Comparison of ENCODE assay signal across 23 cellular contexts in genomic region chr2:227877359-227878309, GRCh38. TPM values are rescaled to one million over a fixed set of nuclear protein-coding genes. Genes with fewer than 3 reads are reported as not detected.
A peak's percentile ranks its signal among the peaks of the same experiment; 100 is the strongest.
DNase-seq lines count a peak whose midpoint lies in the region; ATAC-seq and TF ChIP-seq lines count a peak whose summit lies in the region.
"Had no signal": no experiment of that assay in that cellular context is flagged by ENCODE, and none has a peak within 500 bp of the region (broad histone marks: within the 10 kb centered on the region; RNA-seq: fewer than 3 reads in every experiment).

No MANE protein-coding gene starts in this region.

- peak; percentile 29 for ATAC-seq in omental fat pad (ENCODE audit: low FRiP score)
- ATAC-seq in HG02884 (IDR thresholded peaks at IDR 0.05; ENCODE audit: unreplicated experiment) = no peak
- ATAC-seq in upper lobe of right lung = no peak
- ATAC-seq in GM21528 (IDR thresholded peaks at IDR 0.05; ENCODE audit: low FRiP score, unreplicated experiment) = no peak
- ATAC-seq: CD8-positive, alpha-beta T cell; naive thymus-derived CD4-positive, alpha-beta T cell; stimulated activated effector memory CD8-positive, alpha-beta T cell treated with anti-CD3 and anti-CD28 coated beads, Interleukin-12 subunit alpha, Interleukin-12 subunit beta, amount 100 ng/mL, for 72 hours had no signal

- POLR2A ChIA-PET in SK-N-SH (lab: Yijun Ruan, JAX) = no interaction called here

- H3K4me3 ChIP-seq in ACC112 (ENCODE audit: low read depth, low read length) = peak overlapping the region; percentile 58
- H3K4me3 ChIP-seq in SK-N-SH (ENCODE audit: low read depth in 2 of 2, low read length in 1 of 2) = no peak overlapping the region
- H3K4me3 ChIP-seq in fibroblast of mammary gland (ENCODE audit: control insufficient read depth, low read depth, low read length) = no peak overlapping the region
- no peak overlapping the region for H3K4me3 ChIP-seq in upper lobe of right lung
- H3K4me3 ChIP-seq: lung, thyroid gland had no signal

- 36% methylated on average over 7 of the region's 9 CpGs for WGBS in SK-N-SH (ENCODE audit: low lambda C conversion rate)

- peaks cover 87% of the 10 kb centered on the region for H3K4me1 ChIP-seq in ACC112 (ENCODE audit: control insufficient read depth, insufficient read depth, low read length, unreplicated experiment)
- peaks cover 0 to 32% of the 10 kb centered on the region in 2 experiments; a peak in 2 of 4 replicates for H3K4me1 ChIP-seq in SK-N-SH (ENCODE audit: control insufficient read depth in 1 of 2, insufficient read depth in 2 of 2, low read depth in 1 of 2, low read length in 1 of 2)
- H3K4me1 ChIP-seq in upper lobe of right lung = no peaks in the 10 kb centered on the region
- H3K4me1 ChIP-seq: thyroid gland had no signal

- CTCF ChIA-PET in SK-N-SH (lab: Yijun Ruan, JAX) = interaction anchor here (4.5 to 6.0 kb wide), 2 partner anchors 13 to 16 kb away, joined by 21 to 26 read pairs; no protein-coding TSS in a partner anchor

- 0 out of 2 replicates have a peak overlapping the region, but pooled peaks have one; percentile 29 for H3K4me2 ChIP-seq in SK-N-SH

- H3K36me3 ChIP-seq in ACC112 (ENCODE audit: insufficient read depth, low read length) (no peaks in the 10 kb centered on the region; the same call in 1 of the 2 replicates), SK-N-SH (replicated peaks in 1 of 2; ENCODE audit: control insufficient read depth in 1 of 2, insufficient read depth in 2 of 2, low read length in 1 of 2) (no peaks in the 10 kb centered on the region), upper lobe of right lung (no peaks in the 10 kb centered on the region)
- H3K36me3 ChIP-seq: thyroid gland had no signal

- H4K20me1 ChIP-seq in SK-N-SH (ENCODE audit: insufficient read depth) = no peaks in the 10 kb centered on the region

- H2AFZ ChIP-seq in ACC112 (ENCODE audit: low read length, unreplicated experiment) (no peak overlapping the region), SK-N-SH (ENCODE audit: low read depth) (no peak overlapping the region)

- intact Hi-C loops in upper lobe of right lung (cut with DNase I) = no loop called here

- no peak for DNase-seq in SK-N-SH
- peak; percentile 86 for DNase-seq in fibroblast of mammary gland (ENCODE audit: low read depth)
- DNase-seq in omental fat pad (ENCODE audit: low spot score) = no peak
- DNase-seq in AG20443 (ENCODE audit: low spot score) = no peak
- DNase-seq in upper lobe of right lung = no peak
- DNase-seq: activated CD4-positive, alpha-beta T cell treated with anti-CD3 and anti-CD28 coated beads for 48 hours; activated CD8-positive, alpha-beta memory T cell treated with anti-CD3 and anti-CD28 coated beads, Interleukin-2, amount 50 U/mL, for 48 hours; activated gamma-delta T cell treated with Interleukin-2 at 50 U/mL for 16 hours; anterior cingulate cortex; CD8-positive, alpha-beta T cell; DMS79; naive thymus-derived CD4-positive, alpha-beta T cell; NCI-H187 treated with DMSO at 0.1 percent for 48 hours; NCI-H345; NK-92 treated with Interleukin-12 subunit alpha and Interleukin-12 subunit beta, amount 100 ng/mL, for 24 hours; stimulated activated CD4-positive, alpha-beta T cell treated with anti-CD3 and anti-CD28 coated beads, Interleukin-15, amount 100 ng/mL, for 24 hours; thyroid gland had no signal

- peaks cover 24% of the 10 kb centered on the region for H3F3A ChIP-seq in SK-N-SH (replicated peaks; ENCODE audit: insufficient read depth)

- peak overlapping the region; percentile 98 for H3K27ac ChIP-seq in ACC112 (ENCODE audit: low read depth, low read length)
- H3K27ac ChIP-seq in SK-N-SH (ENCODE audit: low read depth in 2 of 2, low read length in 1 of 2) = peak overlapping the region in 1 of 2 experiments; percentile 61; a peak in 2 of 4 replicates
- no peak overlapping the region for H3K27ac ChIP-seq in upper lobe of right lung
- H3K27ac ChIP-seq: RWPE1, thyroid gland had no signal

- no peak for TF ChIP-seq EP300 in SK-N-SH (IDR thresholded peaks at IDR 0.05; ENCODE audit: borderline replicate concordance in 1 of 2, low read depth in 1 of 2, low read length in 1 of 2)

- H3K9ac ChIP-seq in SK-N-SH = peak overlapping the region; percentile 24; the same call in 1 of the 2 replicates

- TF ChIP-seq CTCF in SK-N-SH (IDR thresholded peaks at IDR 0.05) = no peak
- TF ChIP-seq CTCF in fibroblast of mammary gland (conservative IDR thresholded peaks at IDR 0.05; ENCODE audit: control insufficient read depth, insufficient read depth, low read depth, low read length) = no peak
- TF ChIP-seq CTCF in omental fat pad (IDR thresholded peaks at IDR 0.05) = no peak
- no peak for TF ChIP-seq CTCF in upper lobe of right lung (IDR thresholded peaks at IDR 0.05)

- TF ChIP-seq RAD21 in SK-N-SH (IDR thresholded peaks at IDR 0.05; ENCODE audit: low read length) = no peak

- H3K9me3 ChIP-seq in SK-N-SH (no peaks in the 10 kb centered on the region), upper lobe of right lung (no peaks in the 10 kb centered on the region)
- H3K9me3 ChIP-seq: thyroid gland had no signal

- H3K79me2 ChIP-seq in ACC112 (ENCODE audit: control insufficient read depth, insufficient read depth, low read length, unreplicated experiment) = peaks cover 39% of the 10 kb centered on the region
- no peaks in the 10 kb centered on the region for H3K79me2 ChIP-seq in SK-N-SH (ENCODE audit: insufficient read depth)

- H3K9me2 ChIP-seq in SK-N-SH = no peaks in the 10 kb centered on the region

- no peaks in the 10 kb centered on the region for H3K27me3 ChIP-seq in ACC112 (ENCODE audit: insufficient read depth, low read length)
- H3K27me3 ChIP-seq in SK-N-SH (ENCODE audit: insufficient read depth) = no peaks in the 10 kb centered on the region
- no peaks in the 10 kb centered on the region for H3K27me3 ChIP-seq in upper lobe of right lung
- H3K27me3 ChIP-seq: thyroid gland had no signal

TF ChIP-seq in SK-N-SH, 30 proteins besides CTCF, POLR2A, EP300 and RAD21:
- no peak for TF ChIP-seq EZH2phosphoT487 (IDR thresholded peaks at IDR 0.05; ENCODE audit: borderline replicate concordance, low read depth)
- no peak for TF ChIP-seq TCF12 (IDR thresholded peaks at IDR 0.05)
- TF ChIP-seq, protein P1, sequence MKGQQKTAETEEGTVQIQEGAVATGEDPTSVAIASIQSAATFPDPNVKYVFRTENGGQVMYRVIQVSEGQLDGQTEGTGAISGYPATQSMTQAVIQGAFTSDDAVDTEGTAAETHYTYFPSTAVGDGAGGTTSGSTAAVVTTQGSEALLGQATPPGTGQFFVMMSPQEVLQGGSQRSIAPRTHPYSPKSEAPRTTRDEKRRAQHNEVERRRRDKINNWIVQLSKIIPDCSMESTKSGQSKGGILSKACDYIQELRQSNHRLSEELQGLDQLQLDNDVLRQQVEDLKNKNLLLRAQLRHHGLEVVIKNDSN (IDR thresholded peaks at IDR 0.05; ENCODE audit: borderline replicate concordance, low read depth) = no peak
- TF ChIP-seq TEAD4 (IDR thresholded peaks at IDR 0.05; ENCODE audit: borderline replicate concordance, insufficient read depth) = no peak
- no peak for TF ChIP-seq POLR2AphosphoS5 (IDR thresholded peaks at IDR 0.05; ENCODE audit: low read depth, low read length)
TF ChIP-seq in SK-N-SH: peak in this region for 0.

RNA-seq across cellular contexts. Expression of gene DAW1, which starts 6.2 kb away (rescaled TPM):
- polyA plus RNA-seq in SK-N-SH (2012; rRNA removed) = 1.2 and 2.4 TPM in 2 replicates
- 2.4 TPM in 2 replicates for polyA plus RNA-seq in SK-N-SH (2012; cell fraction: cytosol; rRNA removed)
- polyA plus RNA-seq in SK-N-SH (2012; cell fraction: nucleus; rRNA removed) = 0.94 and 1.8 TPM in 2 replicates
- total RNA-seq in omental fat pad = 10 to 100 TPM in 1 of 4 donors, 1 to 10 TPM in 1, not detected in 2; 1.9 to 11.0 TPM
- total RNA-seq in upper lobe of right lung = not detected
- total RNA-seq: CD8-positive, alpha-beta T cell; naive thymus-derived CD4-positive, alpha-beta T cell; thyroid gland had no signal
- polyA plus RNA-seq: naive thymus-derived CD4-positive, alpha-beta T cell had no signal
